Comparison of ENCODE assay signal across 10 cellular contexts in genomic region chr12:6180300-6181051, GRCh38. TPM values are rescaled to one million over a fixed set of nuclear protein-coding genes. Genes with fewer than 3 reads are reported as not detected.
A peak's percentile ranks its signal among the peaks of the same experiment; 100 is the strongest.
DNase-seq lines count a peak whose midpoint lies in the region; ATAC-seq and TF ChIP-seq lines count a peak whose summit lies in the region.
"Had no signal": no experiment of that assay in that cellular context is flagged by ENCODE, and none has a peak within 500 bp of the region (broad histone marks: within the 10 kb centered on the region; RNA-seq: fewer than 3 reads in every experiment).

No MANE protein-coding gene starts in this region.

- H3K4me3 ChIP-seq in fibroblast of lung (replicated peaks in 1 of 4; ENCODE audit: control extremely low read depth in 1 of 4, insufficient read depth in 1 of 4, low read depth in 3 of 4, low read length in 4 of 4), result no peak overlapping the region
- H3K4me3 ChIP-seq: BLaER1 had no signal

- H3K36me3 ChIP-seq in fibroblast of lung (ENCODE audit: control insufficient read depth, insufficient read depth, low read length), result no peaks in the 10 kb centered on the region
- H3K36me3 ChIP-seq: BLaER1 had no signal

- no peaks in the 10 kb centered on the region for H3K79me2 ChIP-seq in fibroblast of lung (ENCODE audit: control insufficient read depth, insufficient read depth, low read length)

- H2AFZ ChIP-seq in fibroblast of lung (ENCODE audit: low read length), result peak overlapping the region; percentile 2

- peak overlapping the region; percentile 90 for H3K27ac ChIP-seq in fibroblast of lung (ENCODE audit: insufficient read depth, low read length)
- H3K27ac ChIP-seq: BLaER1 had no signal

- H3K9me3 ChIP-seq in fibroblast of lung (ENCODE audit: control insufficient read depth, insufficient read depth, low read depth, low read length), result no peaks in the 10 kb centered on the region
- H3K9me3 ChIP-seq: BLaER1 had no signal

- DNase-seq in AG08395 (ENCODE audit: low spot score), result peak; percentile 62
- peak; percentile 89 for DNase-seq in RPMI7951 (ENCODE audit: low read depth)
- peak; percentile 74 to 90 for DNase-seq in fibroblast of lung (ENCODE audit: low read depth in 2 of 2)
- no peak for DNase-seq in omental fat pad (ENCODE audit: low spot score)
- DNase-seq in GM19240 (ENCODE audit: insufficient read length, low spot score), result no peak
- no peak for DNase-seq in SHP77 treated with DMSO at 0.1 percent for 48 hours (lab: John Stamatoyannopoulos, UW)
- no peak for DNase-seq in cerebellum (ENCODE audit: low spot score)
- DNase-seq: activated naive CD8-positive, alpha-beta T cell treated with anti-CD3 and anti-CD28 coated beads, Interleukin-2, amount 10 ng/mL, durations not matched to agents 7 days and 5 days had no signal

- H3K27me3 ChIP-seq in fibroblast of lung (ENCODE audit: control insufficient read depth, insufficient read depth, low read length), result no peaks in the 10 kb centered on the region
- H3K27me3 ChIP-seq: BLaER1 had no signal

- H3K9ac ChIP-seq in fibroblast of lung (ENCODE audit: insufficient read depth, low read length), result peak overlapping the region; percentile 16
- H3K9ac ChIP-seq: BLaER1 had no signal

- ATAC-seq in omental fat pad (ENCODE audit: low FRiP score), result peak; percentile 95
- no peak for ATAC-seq in GM21367 (IDR thresholded peaks at IDR 0.05; ENCODE audit: unreplicated experiment)

- no peaks in the 10 kb centered on the region for H4K20me1 ChIP-seq in fibroblast of lung (ENCODE audit: control insufficient read depth, extremely low read depth, insufficient read depth, low read length)
- H4K20me1 ChIP-seq: BLaER1 had no signal

- TF ChIP-seq CTCF in fibroblast of lung (conservative IDR thresholded peaks at IDR 0.05 in 1 of 2, IDR thresholded peaks at IDR 0.05 in 1 of 2; ENCODE audit: low read depth in 1 of 2, low read length in 2 of 2), result no peak
- TF ChIP-seq CTCF in omental fat pad (IDR thresholded peaks at IDR 0.05), result no peak

- no peak overlapping the region for H3K4me2 ChIP-seq in fibroblast of lung (ENCODE audit: extremely low read depth, insufficient read depth, low read length)
- H3K4me2 ChIP-seq: BLaER1 had no signal

- H3K4me1 ChIP-seq in fibroblast of lung (ENCODE audit: control insufficient read depth, extremely low read depth, insufficient read depth, low read length), result peaks cover 36% of the 10 kb centered on the region

RNA-seq across cellular contexts. Expression of gene CD9, which starts 19.7 kb away (rescaled TPM):
- 133 and 142 TPM in 2 replicates for total RNA-seq in RPMI7951 (2014; rRNA removed; shearing (Covaris generic))
- total RNA-seq in fibroblast of lung (266 and 856 TPM in 2 replicates), omental fat pad (100 to 1,000 TPM in 2 of 4 donors, 10 to 100 TPM in 2; 68.3 to 181 (median 119) TPM), cerebellum (30.5 TPM)
- polyA plus RNA-seq in fibroblast of lung, result 520 and 1,081 TPM in 2 replicates
- polyA plus RNA-seq in fibroblast of lung (2012), result 290 and 636 TPM in 2 replicates
- polyA minus RNA-seq in fibroblast of lung (ENCODE audit: low replicate concordance), result 150 and 262 TPM in 2 replicates

RNA-seq across cellular contexts. Expression of gene VWF, which starts 56.0 kb away (rescaled TPM):
- under 0.01 TPM in 1 of 2 replicates, not detected in the other for total RNA-seq in RPMI7951 (2014; rRNA removed; shearing (Covaris generic))
- total RNA-seq in fibroblast of lung, result 0.26 and 1.7 TPM in 2 replicates
- 0.15 and 0.21 TPM in 2 replicates for polyA plus RNA-seq in fibroblast of lung
- 0.19 and 0.43 TPM in 2 replicates for polyA plus RNA-seq in fibroblast of lung (2012)
- 1.2 and 2.6 TPM in 2 replicates for polyA minus RNA-seq in fibroblast of lung (ENCODE audit: low replicate concordance)
- 1,000 to 10,000 TPM in 1 of 4 donors, 100 to 1,000 TPM in 2, 10 to 100 TPM in 1; 78.4 to 1,203 (median 422) TPM for total RNA-seq in omental fat pad
- 23.2 TPM for total RNA-seq in cerebellum

Comparison
In these comparisons a context has a peak if more than half of its experiments do, and no peak if none do; other contexts are left out.
1. DNase-seq: peak in AG08395 (single experiment), RPMI7951 (single experiment) and fibroblast of lung (2 of 2); none in omental fat pad (single experiment), GM19240 (single experiment), SHP77 treated with DMSO at 0.1 percent for 48 hours (single experiment) and cerebellum (single experiment).